In genomic region chr1:145705634-145706033, GRCh38 we compare ENCODE assay signal across 24 cellular contexts. TPM values are rescaled to one million over a fixed set of nuclear protein-coding genes. Genes with fewer than 3 reads are reported as not detected.
DNase-seq lines count a peak whose midpoint lies in the region; ATAC-seq, FAIRE-seq and TF ChIP-seq lines count a peak whose summit lies in the region.
"Had no signal": no experiment of that assay in that cellular context is flagged by ENCODE, and none has a peak within 500 bp of the region (broad histone marks: within the 10 kb centered on the region; RNA-seq: fewer than 3 reads in every experiment).

No MANE protein-coding gene starts in this region.

- H3K27me3 Mint-ChIP-seq in endodermal cell (ENCODE audit: insufficient read depth), result no peaks in the 10 kb centered on the region
- H3K27me3 Mint-ChIP-seq: CD8-positive, alpha-beta memory T cell had no signal

- H3K36me3 ChIP-seq in PC-3 (ENCODE audit: low read depth, low read length) (no peaks in the 10 kb centered on the region), endodermal cell (ENCODE audit: control insufficient read depth, insufficient read depth, low read length) (peaks cover 12% of the 10 kb centered on the region), liver (ENCODE audit: control insufficient read depth in 4 of 4, insufficient read depth in 3 of 4, low read depth in 1 of 4, low read length in 3 of 4) (no peaks in the 10 kb centered on the region), spleen (no peaks in the 10 kb centered on the region)

- H3K4me3 ChIP-seq in A549 (no peak overlapping the region), PC-3 (ENCODE audit: low read length) (no peak overlapping the region), endodermal cell (ENCODE audit: low read length) (peak overlapping the region; percentile 72), liver (ENCODE audit: low read depth in 1 of 3, low read length in 3 of 3) (peak overlapping the region in 2 of 3 donors; percentile 70 to 74), spleen (no peak overlapping the region)

- H3K4me3 Mint-ChIP-seq in endodermal cell, result peak overlapping the region; percentile 55
- H3K4me3 Mint-ChIP-seq: CD8-positive, alpha-beta memory T cell had no signal

- 73% methylated on average over 7 of the region's 7 CpGs for WGBS in A549 (ENCODE audit: missing lambda C conversion rate)
- WGBS in endodermal cell (ENCODE audit: insufficient coverage in 1 of 2, insufficient read length in 1 of 2), 2 experiments, result 90 to 95% methylated on average over 5 to 7 of the region's 7 CpGs
- WGBS in liver, result 68% methylated on average over 7 of the region's 7 CpGs
- WGBS in spleen, 5 donors, result 85 to 93% (median 87%) methylated on average over 7 of the region's 7 CpGs

- H3K27me3 ChIP-seq in PC-3 (ENCODE audit: low read length) (no peaks in the 10 kb centered on the region), endodermal cell (ENCODE audit: control insufficient read depth, insufficient read depth, low read length, poor library complexity, severe bottlenecking) (no peaks in the 10 kb centered on the region), liver (ENCODE audit: control insufficient read depth in 4 of 4, insufficient read depth in 4 of 4, low read length in 3 of 4) (no peaks in the 10 kb centered on the region), spleen (replicated peaks in 1 of 7) (no peaks in the 10 kb centered on the region)

- H3K27ac Mint-ChIP-seq in endodermal cell, result peak overlapping the region; percentile 38
- H3K27ac Mint-ChIP-seq in activated naive CD4-positive, alpha-beta T cell treated with anti-CD3 and anti-CD28 coated beads, Interleukin-2, amount 50 U/mL, for 72 hours, result no peak overlapping the region
- H3K27ac Mint-ChIP-seq: CD8-positive, alpha-beta memory T cell had no signal

- H3K9me2 ChIP-seq in PC-3 (replicated peaks; ENCODE audit: low read length), result no peaks in the 10 kb centered on the region
- H3K9me2 ChIP-seq: SK-N-SH had no signal

- intact Hi-C loops in PC-3 (cut with micrococcal nuclease) (loop anchor here (2.0 kb wide), 1 partner anchor 15 kb away; no protein-coding TSS in a partner anchor), spleen (cut with DNase I; ENCODE audit: low total_unique reads) (no loop called here)

- H3K4me2 ChIP-seq in A549 (peak overlapping the region; percentile 48), PC-3 (ENCODE audit: low read length) (peak overlapping the region; percentile 62)
- H3K4me2 ChIP-seq: SK-N-SH had no signal

- no peaks in the 10 kb centered on the region for H3K9me3 ChIP-seq in A549
- no peaks in the 10 kb centered on the region for H3K9me3 ChIP-seq in PC-3 (ENCODE audit: low read length)
- no peaks in the 10 kb centered on the region for H3K9me3 ChIP-seq in endodermal cell (ENCODE audit: control insufficient read depth, low read length)
- H3K9me3 ChIP-seq in liver (ENCODE audit: control insufficient read depth in 4 of 4, low read length in 3 of 4), result no peaks in the 10 kb centered on the region
- no peaks in the 10 kb centered on the region for H3K9me3 ChIP-seq in spleen
- H3K9me3 ChIP-seq: SK-N-SH had no signal

- no peak for TF ChIP-seq RAD21 in A549 (conservative IDR thresholded peaks at IDR 0.05 in 1 of 2, IDR thresholded peaks at IDR 0.05 in 1 of 2)
- no peak for TF ChIP-seq RAD21 in liver (IDR thresholded peaks at IDR 0.05)

- no peaks in the 10 kb centered on the region for H3F3A ChIP-seq in PC-3 (ENCODE audit: low read length, unreplicated experiment)

- H3K27ac ChIP-seq in A549 (peak overlapping the region; percentile 41 to 78; a peak in 5 of 6 replicates), PC-3 (ENCODE audit: low read length) (peak overlapping the region; percentile 80), endodermal cell (ENCODE audit: low read depth, low read length) (no peak overlapping the region), liver (ENCODE audit: low read depth in 1 of 2, low read length in 2 of 2) (no peak overlapping the region), spleen (no peak overlapping the region)

- no peaks in the 10 kb centered on the region for H3K9me3 Mint-ChIP-seq in endodermal cell
- H3K9me3 Mint-ChIP-seq in activated naive CD4-positive, alpha-beta T cell treated with anti-CD3 and anti-CD28 coated beads, Interleukin-2, amount 50 U/mL, for 72 hours, result no peaks in the 10 kb centered on the region
- H3K9me3 Mint-ChIP-seq: CD8-positive, alpha-beta memory T cell had no signal

- H2AFZ ChIP-seq in PC-3 (ENCODE audit: low read length), result no peak overlapping the region

- H3K79me2 ChIP-seq in PC-3 (ENCODE audit: low read length), result no peaks in the 10 kb centered on the region

- TF ChIP-seq EP300 in A549 (IDR thresholded peaks at IDR 0.05), result no peak

- H4K20me1 ChIP-seq in PC-3 (ENCODE audit: low read length), result no peaks in the 10 kb centered on the region

- H3K4me1 ChIP-seq in A549, result peaks cover 34% of the 10 kb centered on the region
- H3K4me1 ChIP-seq in PC-3 (ENCODE audit: insufficient read depth, low read length), result peaks cover 31% of the 10 kb centered on the region
- H3K4me1 ChIP-seq in endodermal cell (ENCODE audit: control insufficient read depth, insufficient read depth, low read length), result peaks cover 19% of the 10 kb centered on the region
- peaks cover 10 to 72% (median 46%) of the 10 kb centered on the region in 4 donors for H3K4me1 ChIP-seq in liver (ENCODE audit: control insufficient read depth in 4 of 4, insufficient read depth in 4 of 4, low read length in 3 of 4)
- H3K4me1 ChIP-seq in spleen, result no peaks in the 10 kb centered on the region

- H3K9ac ChIP-seq in PC-3 (ENCODE audit: low read length), result no peak overlapping the region
- no peak overlapping the region for H3K9ac ChIP-seq in endodermal cell (ENCODE audit: extremely low read depth, low read length, poor library complexity, severe bottlenecking)
- H3K9ac ChIP-seq in liver (ENCODE audit: low read depth in 1 of 2, low read length in 2 of 2), result no peak overlapping the region
- H3K9ac ChIP-seq: SK-N-SH had no signal

- POLR2A ChIA-PET in A549 (lab: Yijun Ruan, JAX) (no interaction called here), PC-3 (lab: Charles Lee; ENCODE audit: unreplicated experiment) (no interaction called here)

- no TSS peak for BruUV-seq in PC-3 (replicated peaks; lab: Mats Ljungman, UMichigan)

- no peak for DNase-seq in A549 (ENCODE audit: low read depth in 1 of 2, low spot score in 1 of 2)
- DNase-seq in PC-3, result no peak
- DNase-seq in endodermal cell, result no peak
- DNase-seq in activated naive CD4-positive, alpha-beta T cell treated with anti-CD3 and anti-CD28 coated beads, Interleukin-2, amount 50 U/mL, for 72 hours (ENCODE audit: low spot score in 2 of 2), result no peak
- no peak for DNase-seq in SIG-M5 treated with dmso at 0.1 percent for 504 hours (lab: John Stamatoyannopoulos, UW; ENCODE audit: unreplicated experiment)
- no peak for DNase-seq in spleen
- DNase-seq: 8988T; AML-193; C1 segment of cervical spinal cord; CD8-positive, alpha-beta memory T cell; GDM1; H7; NCI-H1694; NCI-H2081; NCI-H2171; NCI-H524 treated with DMSO at 0.1 percent for 48 hours; SHP77; SK-N-SH had no signal

- TF ChIP-seq CTCF in A549 (IDR thresholded peaks at IDR 0.05) (no peak), PC-3 (conservative IDR thresholded peaks at IDR 0.05; ENCODE audit: low read depth, low read length) (no peak), endodermal cell (conservative IDR thresholded peaks at IDR 0.05) (no peak), liver (IDR thresholded peaks at IDR 0.05; ENCODE audit: low read depth, low read length, missing input control) (no peak), spleen (IDR thresholded peaks at IDR 0.05 in 8 of 11, conservative IDR thresholded peaks at IDR 0.05 in 3 of 11) (no peak)

- CTCF ChIA-PET in A549 (lab: Yijun Ruan, JAX), result interaction anchor here (5.6 kb wide), 1 partner anchor 16 kb away, joined by 35 read pairs; no protein-coding TSS in a partner anchor
- CTCF ChIA-PET in PC-3 (lab: Charles Lee), result no interaction called here

- TF ChIP-seq POLR2A in A549 (IDR thresholded peaks at IDR 0.05; ENCODE audit: low read length), result no peak
- TF ChIP-seq POLR2A in spleen (IDR thresholded peaks at IDR 0.05), result no peak

- FAIRE-seq in A549 (lab: Jason Lieb, UNC), result no peak
- FAIRE-seq: GM18507 had no signal

- H3K36me3 Mint-ChIP-seq in endodermal cell (ENCODE audit: low read depth), result peaks cover 9% of the 10 kb centered on the region
- H3K36me3 Mint-ChIP-seq in activated naive CD4-positive, alpha-beta T cell treated with anti-CD3 and anti-CD28 coated beads, Interleukin-2, amount 50 U/mL, for 72 hours, result no peaks in the 10 kb centered on the region
- H3K36me3 Mint-ChIP-seq: CD8-positive, alpha-beta memory T cell had no signal

- ATAC-seq in A549, result no peak
- ATAC-seq in PC-3, result no peak
- ATAC-seq in GM21737 (IDR thresholded peaks at IDR 0.05; ENCODE audit: unreplicated experiment), result no peak
- ATAC-seq in activated naive CD4-positive, alpha-beta T cell treated with anti-CD3 and anti-CD28 coated beads, Interleukin-2, amount 50 U/mL, for 72 hours, result no peak

- peaks cover 52% of the 10 kb centered on the region for H3K4me1 Mint-ChIP-seq in endodermal cell

RNA-seq across cellular contexts. Expression of gene PDZK1, which starts 1.5 kb away (rescaled TPM):
- polyA plus RNA-seq in A549 (2011; rRNA removed) (2.0 and 2.9 TPM in 2 replicates), A549 (2017; fragmentation: RNase III; extraction: RNeasy Plus Mini Kit Qiagen cat#74134 plus additional on column Dnase treatment) (1.3 to 1.5 TPM (median 1.5 TPM) in 3 replicates), liver (10 to 100 TPM; 42.0 to 79.2 TPM), spleen (under 1 TPM; 0.26 to 0.63 (median 0.33) TPM)
- polyA plus RNA-seq in A549 (2012; cell fraction: cytosol; rRNA removed), result 0.22 and 0.52 TPM in 2 replicates
- 0.26 and 0.64 TPM in 2 replicates for polyA plus RNA-seq in A549 (2012; cell fraction: nucleus; rRNA removed)
- 0.62 TPM in 1 of 2 replicates, not detected in the other for polyA minus RNA-seq in A549 (2011; rRNA and poly(A)+ RNA removed)
- total RNA-seq in PC-3 (2014; rRNA removed) (2.3 and 4.2 TPM in 2 replicates), endodermal cell (10 to 100 TPM; 47.2 to 51.8 TPM), liver (10 to 100 TPM; 40.5 to 85.4 TPM), spleen (under 1 TPM in 3 of 7 donors, not detected in 4; 0.27 to 0.52 (median 0.41) TPM)
- polyA plus RNA-seq in endodermal cell (2013, experiment 1 of 2), result 12.6 TPM
- polyA plus RNA-seq in endodermal cell (2013, experiment 2 of 2), result 13.9 TPM
- not detected for total RNA-seq in activated naive CD4-positive, alpha-beta T cell treated with anti-CD3 and anti-CD28 coated beads, Interleukin-2, amount 50 U/mL, for 72 hours
- total RNA-seq: CD8-positive, alpha-beta memory T cell; HT1080 had no signal

RNA-seq across cellular contexts. Expression of gene CD160, which starts 13.7 kb away (rescaled TPM):
- polyA plus RNA-seq in A549 (2011; rRNA removed) (0.05 and 0.07 TPM in 2 replicates), A549 (2017; fragmentation: RNase III; extraction: RNeasy Plus Mini Kit Qiagen cat#74134 plus additional on column Dnase treatment) (not detected in 3 replicates), liver (1 to 10 TPM in 1 of 2 donors, under 1 TPM in 1; 0.54 to 1.4 TPM), spleen (1 to 10 TPM; 2.2 to 2.9 (median 2.3) TPM)
- not detected in 2 replicates for polyA plus RNA-seq in A549 (2012; cell fraction: cytosol; rRNA removed)
- polyA plus RNA-seq in A549 (2012; cell fraction: nucleus; rRNA removed), result not detected in 2 replicates
- polyA minus RNA-seq in A549 (2011; rRNA and poly(A)+ RNA removed), result not detected in 2 replicates
- total RNA-seq in PC-3 (2014; rRNA removed) (not detected in 2 replicates), endodermal cell (not detected), liver (1 to 10 TPM; 1.0 to 1.1 TPM), spleen (10 to 100 TPM in 2 of 7 donors, 1 to 10 TPM in 5; 5.2 to 17.7 (median 7.3) TPM)
- polyA plus RNA-seq in endodermal cell (2013, experiment 1 of 2), result not detected
- polyA plus RNA-seq in endodermal cell (2013, experiment 2 of 2), result not detected
- total RNA-seq in activated naive CD4-positive, alpha-beta T cell treated with anti-CD3 and anti-CD28 coated beads, Interleukin-2, amount 50 U/mL, for 72 hours, result under 1 TPM in 1 of 2 donors, not detected in 1; 0.64 TPM
- total RNA-seq: HT1080, M059J, OCI-LY7 had no signal
- polyA plus RNA-seq: SK-N-SH had no signal

Comparison
In these comparisons a context has a peak if more than half of its experiments do, and no peak if none do; other contexts are left out.
1. H3K27ac ChIP-seq: peak in A549 (2 of 2) and PC-3 (single experiment); none in endodermal cell (single experiment), liver (0 of 2) and spleen (0 of 8).
2. H3K4me3 ChIP-seq: peak in endodermal cell (single experiment) and liver (2 of 3); none in A549 (single experiment), PC-3 (single experiment) and spleen (0 of 8).